ENCODE assay signal across 29 cellular contexts in genomic region chr13:19062801-19063200, GRCh38.
"Had no signal": no experiment of that assay in that cellular context is flagged by ENCODE, and none has a peak within 500 bp of the region (broad histone marks: within the 10 kb centered on the region; RNA-seq: fewer than 3 reads in every experiment).

No MANE protein-coding gene starts in this region.

- H3K27ac ChIP-seq: neutrophil, ovary, parathyroid adenoma, psoas muscle, right lobe of liver, sigmoid colon, stomach, thoracic aorta, thyroid gland, tibial nerve, upper lobe of left lung, uterus had no signal

- H3K4me3 ChIP-seq: ovary, psoas muscle, right lobe of liver, sigmoid colon, stomach, thoracic aorta, thyroid gland, tibial nerve, upper lobe of left lung, uterus had no signal

- H3K4me1 ChIP-seq: parathyroid adenoma, psoas muscle, right lobe of liver, sigmoid colon, stomach, thyroid gland, tibial nerve, upper lobe of left lung, uterus had no signal

- H3K36me3 ChIP-seq: neutrophil, ovary, right lobe of liver, sigmoid colon, stomach, thoracic aorta, thyroid gland, tibial nerve, upper lobe of left lung, uterus had no signal

- H3K9me3 ChIP-seq: neutrophil, ovary, psoas muscle, right lobe of liver, thoracic aorta, thyroid gland, uterus had no signal

- H3K4me3 Mint-ChIP-seq: naive thymus-derived CD8-positive, alpha-beta T cell; natural killer cell treated with Interleukin-12 subunit alpha and Interleukin-12 subunit beta and Interleukin-15 and Interleukin-18, amount 100 ng/mL, for 72 hours; nephron progenitor cell; neural crest cell; stimulated activated effector memory CD8-positive, alpha-beta T cell treated with anti-CD3 and anti-CD28 coated beads, Interleukin-12 subunit alpha, Interleukin-12 subunit beta, amount 100 ng/mL, for 72 hours; stimulated activated naive B cell treated with anti-CD40 and anti-IgM and Interleukin-4, amounts not matched to agents 10 μg/mL and 1 μg/mL and 100 μg/mL, for 72 hours; stimulated activated naive CD8-positive, alpha-beta T cell treated with anti-CD3 and anti-CD28 coated beads, Interleukin-15, Interleukin-2, amounts not matched to agents 100 ng/mL and 50 ng/mL, for 24 hours had no signal

- H3K9ac ChIP-seq: parathyroid adenoma had no signal

- H3K4me1 Mint-ChIP-seq: naive thymus-derived CD8-positive, alpha-beta T cell; nephron progenitor cell; neural crest cell; stimulated activated effector memory CD8-positive, alpha-beta T cell treated with anti-CD3 and anti-CD28 coated beads, Interleukin-12 subunit alpha, Interleukin-12 subunit beta, amount 100 ng/mL, for 72 hours; stimulated activated naive B cell treated with anti-CD40 and anti-IgM and Interleukin-4, amounts not matched to agents 10 μg/mL and 1 μg/mL and 100 μg/mL, for 72 hours had no signal

- H3K36me3 Mint-ChIP-seq: stimulated activated effector memory CD8-positive, alpha-beta T cell treated with anti-CD3 and anti-CD28 coated beads, Interleukin-12 subunit alpha, Interleukin-12 subunit beta, amount 100 ng/mL, for 72 hours; stimulated activated naive B cell treated with anti-CD40 and anti-IgM and Interleukin-4, amounts not matched to agents 10 μg/mL and 1 μg/mL and 100 μg/mL, for 72 hours had no signal

- H3K27me3 Mint-ChIP-seq: natural killer cell treated with Interleukin-12 subunit alpha and Interleukin-12 subunit beta and Interleukin-15 and Interleukin-18, amount 100 ng/mL, for 72 hours; progenitor cell of endocrine pancreas; stimulated activated naive B cell treated with anti-CD40 and anti-IgM and Interleukin-4, amounts not matched to agents 10 μg/mL and 1 μg/mL and 100 μg/mL, for 72 hours; stimulated activated naive CD8-positive, alpha-beta T cell treated with anti-CD3 and anti-CD28 coated beads, Interleukin-15, Interleukin-2, amounts not matched to agents 100 ng/mL and 50 ng/mL, for 24 hours had no signal

- DNase-seq: naive thymus-derived CD8-positive, alpha-beta T cell; nephron progenitor cell; nucleus accumbens; ovary; psoas muscle; right cardiac atrium; right lobe of liver; sigmoid colon; small intestine; stimulated activated CD4-positive, alpha-beta T cell treated with anti-CD3 and anti-CD28 coated beads, Interleukin-15, amount 100 ng/mL, for 24 hours; stimulated activated CD4-positive, alpha-beta T cell treated with anti-CD3 and anti-CD28 coated beads, Interleukin-2, amount 100 ng/mL, for 24 hours; stimulated activated CD4-positive, alpha-beta T cell treated with anti-CD3 and anti-CD28 coated beads, Interleukin-2, amount 100 ng/mL, for 48 hours; stimulated activated CD4-positive, alpha-beta T cell treated with anti-CD3 and anti-CD28 coated beads, Interleukin-4, amount 100 ng/mL, for 24 hours; stimulated activated naive B cell treated with anti-CD40 and anti-IgM and Interleukin-4, amounts not matched to agents 10 μg/mL and 1 μg/mL and 100 μg/mL, for 72 hours; stimulated activated naive CD4-positive, alpha-beta T cell treated with Interleukin-2 at 50 U/mL for 16 hours; stomach; thyroid gland; trophoblast cell; uterus had no signal

- H3K27ac Mint-ChIP-seq: naive thymus-derived CD8-positive, alpha-beta T cell; natural killer cell treated with Interleukin-12 subunit alpha and Interleukin-12 subunit beta and Interleukin-15 and Interleukin-18, amount 100 ng/mL, for 72 hours; nephron progenitor cell; progenitor cell of endocrine pancreas; stimulated activated effector memory CD8-positive, alpha-beta T cell treated with anti-CD3 and anti-CD28 coated beads, Interleukin-12 subunit alpha, Interleukin-12 subunit beta, amount 100 ng/mL, for 72 hours; stimulated activated naive B cell treated with anti-CD40 and anti-IgM and Interleukin-4, amounts not matched to agents 10 μg/mL and 1 μg/mL and 100 μg/mL, for 72 hours; stimulated activated naive CD8-positive, alpha-beta T cell treated with anti-CD3 and anti-CD28 coated beads, Interleukin-15, Interleukin-2, amounts not matched to agents 100 ng/mL and 50 ng/mL, for 24 hours had no signal

- H3K27me3 ChIP-seq: neutrophil, ovary, right lobe of liver, sigmoid colon, stomach, thyroid gland, tibial nerve, upper lobe of left lung, uterus had no signal
